In genomic region chrX:47101206-47101605, GRCh38 we compare ENCODE assay signal across 9 cellular contexts. TPM values are rescaled to one million over a fixed set of nuclear protein-coding genes. Genes with fewer than 3 reads are reported as not detected.
"Had no signal": no experiment of that assay in that cellular context is flagged by ENCODE, and none has a peak within 500 bp of the region (broad histone marks: within the 10 kb centered on the region; RNA-seq: fewer than 3 reads in every experiment).

No MANE protein-coding gene starts in this region.

- H3K36me3 ChIP-seq: HAP-1 had no signal

- DNase-seq: GM23248, GOT3, H7, H9, HCEC 1CT, HFFc6 had no signal

- H3K4me3 Mint-ChIP-seq: GM23338, H9, HFFc6 had no signal

- H3K4me2 ChIP-seq: GM23338 had no signal

- H3K9me3 ChIP-seq: HAP-1 had no signal

- H2AFZ ChIP-seq: GM23248, GM23338 had no signal

- H3K9ac ChIP-seq: GM23248 had no signal

- H3K4me1 ChIP-seq: HAP-1 had no signal

- H3K27ac Mint-ChIP-seq: GM23338, H9, HFFc6 had no signal

- H3K9me3 Mint-ChIP-seq: HFFc6 had no signal

- H3K27ac ChIP-seq: GM23248 had no signal

- H3K4me3 ChIP-seq: GM23248, GM23338, HAP-1 had no signal

RNA-seq across cellular contexts. Expression of gene RGN, which starts 23.0 kb away (rescaled TPM):
- total RNA-seq: H4, H9 had no signal
